Comparison of ENCODE assay signal across 8 cellular contexts in the genomic region with DNA sequence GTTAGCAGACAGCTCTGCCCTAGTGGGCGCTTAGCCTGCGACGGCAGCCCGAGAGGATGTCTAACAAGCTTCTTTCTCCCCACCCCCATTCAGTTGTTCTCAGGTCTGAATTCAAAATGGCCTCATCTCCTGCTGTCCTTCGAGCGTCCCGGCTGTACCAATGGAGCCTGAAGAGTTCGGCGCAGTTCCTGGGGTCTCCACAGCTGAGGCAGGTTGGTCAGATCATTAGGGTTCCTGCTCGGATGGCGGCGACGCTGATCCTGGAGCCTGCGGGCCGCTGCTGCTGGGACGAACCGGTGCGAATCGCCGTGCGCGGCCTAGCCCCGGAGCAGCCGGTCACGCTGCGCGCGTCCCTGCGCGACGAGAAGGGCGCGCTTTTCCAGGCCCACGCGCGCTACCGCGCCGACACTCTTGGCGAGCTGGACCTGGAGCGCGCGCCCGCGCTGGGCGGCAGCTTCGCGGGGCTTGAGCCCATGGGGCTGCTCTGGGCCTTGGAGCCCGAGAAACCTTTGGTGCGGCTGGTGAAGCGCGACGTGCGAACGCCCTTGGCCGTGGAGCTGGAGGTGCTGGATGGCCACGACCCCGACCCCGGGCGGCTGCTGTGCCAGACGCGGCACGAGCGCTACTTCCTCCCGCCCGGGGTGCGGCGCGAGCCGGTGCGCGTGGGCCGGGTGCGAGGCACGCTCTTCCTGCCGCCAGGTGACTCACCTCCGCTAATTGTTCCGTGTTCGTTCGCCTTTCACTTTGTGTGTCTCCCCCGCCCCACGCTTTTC. TPM values are rescaled to one million over a fixed set of nuclear protein-coding genes. Genes with fewer than 3 reads are reported as not detected.
DNase-seq lines count a peak whose midpoint lies in the region; ATAC-seq and TF ChIP-seq lines count a peak whose summit lies in the region.
"Not testable (repeated sequence)": the region's sequence is repeated elsewhere in the genome, so short reads cannot be mapped to it uniquely, and the experiment has no call there.

A gene with protein sequence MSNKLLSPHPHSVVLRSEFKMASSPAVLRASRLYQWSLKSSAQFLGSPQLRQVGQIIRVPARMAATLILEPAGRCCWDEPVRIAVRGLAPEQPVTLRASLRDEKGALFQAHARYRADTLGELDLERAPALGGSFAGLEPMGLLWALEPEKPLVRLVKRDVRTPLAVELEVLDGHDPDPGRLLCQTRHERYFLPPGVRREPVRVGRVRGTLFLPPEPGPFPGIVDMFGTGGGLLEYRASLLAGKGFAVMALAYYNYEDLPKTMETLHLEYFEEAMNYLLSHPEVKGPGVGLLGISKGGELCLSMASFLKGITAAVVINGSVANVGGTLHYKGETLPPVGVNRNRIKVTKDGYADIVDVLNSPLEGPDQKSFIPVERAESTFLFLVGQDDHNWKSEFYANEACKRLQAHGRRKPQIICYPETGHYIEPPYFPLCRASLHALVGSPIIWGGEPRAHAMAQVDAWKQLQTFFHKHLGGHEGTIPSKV (plus strand): TSS at position 29 of the 773 bp plus-strand sequence. CDS start 28 bp downstream, at position 57.

- H3K27ac Mint-ChIP-seq in progenitor cell of endocrine pancreas, result peak within 1 kb of the TSS; percentile 97

- not testable (repeated sequence) for H3K9me3 Mint-ChIP-seq in progenitor cell of endocrine pancreas (ENCODE audit: low read depth)

- H3K27ac ChIP-seq in transverse colon, result peak within 1 kb of the TSS; percentile 90 to 95 (median 93)

- not testable (repeated sequence) for TF ChIP-seq CTCF in progenitor cell of endocrine pancreas (IDR thresholded peaks at IDR 0.05; ENCODE audit: unreplicated experiment)
- TF ChIP-seq CTCF in transverse colon (IDR thresholded peaks at IDR 0.05), result peak in 1 of 5 experiments; percentile 4

- H3K27me3 ChIP-seq in transverse colon, result not testable (repeated sequence)

- H3K4me1 Mint-ChIP-seq in progenitor cell of endocrine pancreas (ENCODE audit: low read depth), result peaks cover 19% of the 10 kb centered on the region

- peaks cover 20% of the 10 kb centered on the region for H3K36me3 Mint-ChIP-seq in progenitor cell of endocrine pancreas (ENCODE audit: insufficient read depth)

- H3K4me3 ChIP-seq in transverse colon, result peak within 1 kb of the TSS; percentile 62 to 83 (median 67)

- not testable (repeated sequence) for H3K27me3 Mint-ChIP-seq in progenitor cell of endocrine pancreas

- TF ChIP-seq POLR2A in GM10847 (IDR thresholded peaks at IDR 0.05; ENCODE audit: extremely low read depth, insufficient read length), result peak; percentile 10
- TF ChIP-seq POLR2A in transverse colon (IDR thresholded peaks at IDR 0.05), result peak; percentile 58

- ATAC-seq in HG02798 (IDR thresholded peaks at IDR 0.05; ENCODE audit: poor library complexity, unreplicated experiment) (peak; percentile 66), left ventricle myocardium superior (peak; percentile 91)

- DNase-seq in NCI-H187 treated with DMSO at 0.1 percent for 48 hours (lab: John Stamatoyannopoulos, UW), result peak; percentile 59
- DNase-seq in T-helper 22 cell (ENCODE audit: low read depth), result peak; percentile 31
- DNase-seq in anterior cingulate cortex (lab: John Stamatoyannopoulos, UW), result peak in 51 of 58 donors; percentile 25 to 87 (median 64)
- DNase-seq in left ventricle myocardium superior, result peak; percentile 87
- peak; percentile 34 for DNase-seq in progenitor cell of endocrine pancreas (ENCODE audit: low spot score, unreplicated experiment)
- peak; percentile 85 for DNase-seq in transverse colon

- peak within 1 kb of the TSS; percentile 82 for H3K4me3 Mint-ChIP-seq in progenitor cell of endocrine pancreas (ENCODE audit: low read depth)

- 2% methylated on average over 31 of the region's 82 CpGs; no CpG with 5 or more reads in 1 of the 2 donors for WGBS in transverse colon (ENCODE audit: low coverage in 1 of 2), 2 donors

- H3K36me3 ChIP-seq in transverse colon, result not testable (repeated sequence)

- not testable (repeated sequence) for TF ChIP-seq EP300 in transverse colon (IDR thresholded peaks at IDR 0.05; ENCODE audit: low read depth)

- not testable (repeated sequence) for H3K9me3 ChIP-seq in transverse colon

- in situ Hi-C loops in transverse colon (cut with MboI; ENCODE audit: low pct_ligation_motif_present in 1 of 4, low pct_unique_long_range_greater_than_20kb in 1 of 4, low sequenced_read_pairs in 3 of 4), result not testable (repeated sequence)

- intact Hi-C loops in left ventricle myocardium superior (cut with micrococcal nuclease), result not testable (repeated sequence)
- intact Hi-C loops in transverse colon (cut with DNase I; ENCODE audit: low total_unique reads), result loop anchor here (10.0 kb wide), 1 partner anchor 55 kb away; no protein-coding TSS in a partner anchor

- H3K4me1 ChIP-seq in transverse colon, result peaks cover 9 to 28% (median 20%) of the 10 kb centered on the region in 4 donors

RNA-seq across cellular contexts. Expression of the gene that starts here (rescaled TPM):
- total RNA-seq in left ventricle myocardium superior (217 TPM), progenitor cell of endocrine pancreas (13.5 and 14.5 TPM in 2 replicates), transverse colon (10 to 100 TPM; 10.1 to 76.3 (median 53.6) TPM)

Comparison
In these comparisons a context has a peak if more than half of its experiments do, and no peak if none do; other contexts are left out.
1. Peak in every context shown above with its lines: DNase-seq, ATAC-seq, H3K4me3 ChIP-seq and H3K27ac ChIP-seq.
2. DNase-seq: peak in every context shown above with its lines; median percentile 87 in left ventricle myocardium superior; 85 in transverse colon; 64 in anterior cingulate cortex; 59 in NCI-H187 treated with DMSO at 0.1 percent for 48 hours; 34 in progenitor cell of endocrine pancreas; 31 in T-helper 22 cell.